In genomic region chr4:47442980-47443379, GRCh38 we compare ENCODE assay signal across 11 cellular contexts. TPM values are rescaled to one million over a fixed set of nuclear protein-coding genes. Genes with fewer than 3 reads are reported as not detected.
DNase-seq lines count a peak whose midpoint lies in the region; ATAC-seq and TF ChIP-seq lines count a peak whose summit lies in the region.
"Had no signal": no experiment of that assay in that cellular context is flagged by ENCODE, and none has a peak within 500 bp of the region (broad histone marks: within the 10 kb centered on the region; RNA-seq: fewer than 3 reads in every experiment).

No MANE protein-coding gene starts in this region.

- no peak overlapping the region for H3K9ac ChIP-seq in OCI-LY3 (ENCODE audit: low read length)
- no peak overlapping the region for H3K9ac ChIP-seq in GM23248

- H4K20me1 ChIP-seq in OCI-LY3 (ENCODE audit: insufficient read depth, low read length) (no peaks in the 10 kb centered on the region), GM23248 (ENCODE audit: insufficient read depth) (no peaks in the 10 kb centered on the region)

- H3K27me3 ChIP-seq in OCI-LY3 (ENCODE audit: low read depth, low read length): no peaks in the 10 kb centered on the region
- no peaks in the 10 kb centered on the region for H3K27me3 ChIP-seq in GM23248 (replicated peaks; ENCODE audit: insufficient read depth)
- H3K27me3 ChIP-seq: uterus had no signal

- ATAC-seq in GM19397 (IDR thresholded peaks at IDR 0.05; ENCODE audit: unreplicated experiment) (peak; percentile 75), HG02981 (IDR thresholded peaks at IDR 0.05; ENCODE audit: unreplicated experiment) (peak; percentile 78), GM18517 (IDR thresholded peaks at IDR 0.05; ENCODE audit: unreplicated experiment) (no peak)
- ATAC-seq: activated CD8-positive, alpha-beta T cell treated with anti-CD3 and anti-CD28 coated beads for 36 hours had no signal

- in situ Hi-C loops in GM23248 (cut with MboI): no loop called here

- no peak overlapping the region for H2AFZ ChIP-seq in OCI-LY3 (ENCODE audit: low read depth, low read length)
- no peak overlapping the region for H2AFZ ChIP-seq in GM23248

- no peaks in the 10 kb centered on the region for H3K9me2 ChIP-seq in GM23248 (ENCODE audit: insufficient read depth)

- TF ChIP-seq CTCF in OCI-LY3 (IDR thresholded peaks at IDR 0.05; ENCODE audit: low read depth, low read length): no peak

- H3K9me3 ChIP-seq in OCI-LY3 (ENCODE audit: insufficient read depth, low read length) (no peaks in the 10 kb centered on the region), GM23248 (ENCODE audit: low read depth) (no peaks in the 10 kb centered on the region)
- H3K9me3 ChIP-seq: uterus had no signal

- H3K4me2 ChIP-seq in OCI-LY3 (ENCODE audit: low read length) (peak overlapping the region; percentile 29), GM23248 (ENCODE audit: unreplicated experiment) (no peak overlapping the region)

- H3K36me3 ChIP-seq in OCI-LY3 (replicated peaks; ENCODE audit: low read depth, low read length): no peaks in the 10 kb centered on the region
- no peaks in the 10 kb centered on the region for H3K36me3 ChIP-seq in GM23248 (ENCODE audit: low read depth)
- H3K36me3 ChIP-seq: uterus had no signal

- H3K27ac ChIP-seq in OCI-LY3 (ENCODE audit: low read length): no peak overlapping the region
- no peak overlapping the region for H3K27ac ChIP-seq in GM23248
- H3K27ac ChIP-seq: uterus had no signal

- H3K4me1 ChIP-seq in OCI-LY3 (ENCODE audit: low read length) (peaks cover 10% of the 10 kb centered on the region), GM23248 (ENCODE audit: insufficient read depth) (no peaks in the 10 kb centered on the region)
- H3K4me1 ChIP-seq: uterus had no signal

- WGBS in GM23248 (ENCODE audit: low coverage in 1 of 2, low lambda C conversion rate in 2 of 2, missing lambda C conversion rate in 2 of 2), 2 experiments: 85 to 91% methylated on average over 5 of the region's 5 CpGs

- DNase-seq in AML-193 (lab: John Stamatoyannopoulos, UW) (peak; percentile 72 to 82), EL (no peak), GM23248 (no peak)
- no peak for DNase-seq in stimulated activated CD4-positive, alpha-beta T cell treated with anti-CD3 and anti-CD28 coated beads, Interleukin-12 subunit alpha, Interleukin-12 subunit beta, amount 100 ng/mL, for 4 hours
- DNase-seq: activated CD8-positive, alpha-beta T cell treated with anti-CD3 and anti-CD28 coated beads for 36 hours; NCI-H1694 treated with DMSO at 0.1 percent for 48 hours; uterus had no signal

- H3K4me3 ChIP-seq in OCI-LY3 (ENCODE audit: low read length) (no peak overlapping the region), GM23248 (no peak overlapping the region)
- H3K4me3 ChIP-seq: uterus had no signal

- H3F3A ChIP-seq in GM23248 (ENCODE audit: insufficient read depth): no peaks in the 10 kb centered on the region

- H3K79me2 ChIP-seq in OCI-LY3 (ENCODE audit: low read length) (no peaks in the 10 kb centered on the region), GM23248 (ENCODE audit: insufficient read depth) (no peaks in the 10 kb centered on the region)

RNA-seq across cellular contexts. Expression of gene COMMD8, which starts 20.5 kb away (rescaled TPM):
- 41.7 and 58.0 TPM in 2 replicates for total RNA-seq in GM23248 (2014; rRNA removed; shearing (Covaris generic))
- 71.7 and 74.9 TPM in 2 replicates for polyA plus RNA-seq in GM23248 (2016; fragmentation: Nextera tagmentation; extraction: Ambion mirVana)

RNA-seq across cellular contexts. Expression of gene ATP10D, which starts 42.1 kb away (rescaled TPM):
- 41.9 and 45.4 TPM in 2 replicates for total RNA-seq in GM23248 (2014; rRNA removed; shearing (Covaris generic))
- 30.7 and 34.9 TPM in 2 replicates for polyA plus RNA-seq in GM23248 (2016; fragmentation: Nextera tagmentation; extraction: Ambion mirVana)

Comparison
In these comparisons a context has a peak if more than half of its experiments do, and no peak if none do; other contexts are left out.
1. DNase-seq: peak in AML-193 (2 of 2); none in stimulated activated CD4-positive, alpha-beta T cell treated with anti-CD3 and anti-CD28 coated beads, Interleukin-12 subunit alpha, Interleukin-12 subunit beta, amount 100 ng/mL, for 4 hours (single experiment), EL (single experiment) and GM23248 (single experiment).